Comparison of ENCODE assay signal across 9 cellular contexts in the genomic region with DNA sequence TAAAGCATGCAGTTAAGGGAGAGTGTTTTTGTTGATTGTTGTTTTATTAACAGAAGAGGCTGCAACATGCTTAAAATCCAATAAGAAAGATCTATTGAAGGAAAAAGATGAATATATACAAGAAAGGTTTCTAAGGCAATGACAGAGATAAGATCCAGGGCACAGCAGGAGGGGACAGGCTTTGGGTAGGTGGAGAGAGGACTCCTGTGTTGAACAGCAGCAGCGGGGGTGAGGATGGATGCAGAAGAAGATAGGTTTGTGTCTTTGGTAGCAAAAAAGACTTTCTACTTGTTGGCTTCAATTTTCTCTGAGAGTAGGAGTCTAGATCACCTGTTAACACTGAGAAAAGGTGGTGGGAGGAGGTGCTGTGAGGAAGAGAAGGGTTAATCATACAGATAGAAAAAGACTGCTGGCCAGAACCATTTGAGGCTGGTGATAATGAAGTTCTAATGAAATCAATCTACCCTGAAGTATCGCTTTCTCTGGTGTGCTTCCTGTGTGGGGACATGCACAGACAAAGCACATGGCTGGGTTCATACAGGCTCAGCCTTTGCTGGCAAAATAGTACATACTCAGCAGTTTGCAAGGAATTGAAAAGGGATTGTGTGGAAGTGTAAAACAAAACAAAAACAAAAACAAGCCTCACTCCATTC. TPM values are rescaled to one million over a fixed set of nuclear protein-coding genes. Genes with fewer than 3 reads are reported as not detected.
DNase-seq lines count a peak whose midpoint lies in the region; ATAC-seq and TF ChIP-seq lines count a peak whose summit lies in the region.
"Had no signal": no experiment of that assay in that cellular context is flagged by ENCODE, and none has a peak within 500 bp of the region (broad histone marks: within the 10 kb centered on the region; RNA-seq: fewer than 3 reads in every experiment).

No MANE protein-coding gene starts in this region.

- H3K27ac ChIP-seq in spleen = no peak overlapping the region
- H3K27ac ChIP-seq: VCaP had no signal

- TF ChIP-seq POLR2A in spleen (IDR thresholded peaks at IDR 0.05) = no peak

- H3K9me3 Mint-ChIP-seq in chondrocyte (ENCODE audit: low read depth) (no peaks in the 10 kb centered on the region), immature natural killer cell (peaks cover 0 to 1% (median 0%) of the 10 kb centered on the region in 6 donors)
- no peaks in the 10 kb centered on the region for H3K9me3 Mint-ChIP-seq in activated T-helper 2 cell treated with anti-CD3 and anti-CD28 coated beads, Interferon-gamma antibody, Interleukin-2, Interleukin-4, amounts not matched to agents 10 μg/mL and 5 μg/mL and 100 μg/mL, durations not matched to agents 14 hours and 24 hours and 36 hours

- peaks cover 48% of the 10 kb centered on the region for H3K4me1 Mint-ChIP-seq in chondrocyte (ENCODE audit: low read depth)
- H3K4me1 Mint-ChIP-seq in immature natural killer cell = no peaks in the 10 kb centered on the region
- peaks cover 11% of the 10 kb centered on the region for H3K4me1 Mint-ChIP-seq in activated T-helper 2 cell treated with anti-CD3 and anti-CD28 coated beads, Interferon-gamma antibody, Interleukin-2, Interleukin-4, amounts not matched to agents 10 μg/mL and 5 μg/mL and 100 μg/mL, durations not matched to agents 14 hours and 24 hours and 36 hours (ENCODE audit: low read depth)

- H3K27ac Mint-ChIP-seq in chondrocyte (ENCODE audit: unreplicated experiment) (peak overlapping the region; percentile 1), immature natural killer cell (no peak overlapping the region)
- no peak overlapping the region for H3K27ac Mint-ChIP-seq in activated T-helper 2 cell treated with anti-CD3 and anti-CD28 coated beads, Interferon-gamma antibody, Interleukin-2, Interleukin-4, amounts not matched to agents 10 μg/mL and 5 μg/mL and 100 μg/mL, durations not matched to agents 14 hours and 24 hours and 36 hours

- H3K27me3 Mint-ChIP-seq in chondrocyte (ENCODE audit: low read depth) (no peaks in the 10 kb centered on the region), immature natural killer cell (ENCODE audit: low read depth in 3 of 3) (peaks cover 0 to 2% (median 1%) of the 10 kb centered on the region in 3 donors)
- H3K27me3 Mint-ChIP-seq in activated T-helper 2 cell treated with anti-CD3 and anti-CD28 coated beads, Interferon-gamma antibody, Interleukin-2, Interleukin-4, amounts not matched to agents 10 μg/mL and 5 μg/mL and 100 μg/mL, durations not matched to agents 14 hours and 24 hours and 36 hours (ENCODE audit: low read depth) = no peaks in the 10 kb centered on the region

- H3K27me3 ChIP-seq in spleen (replicated peaks in 1 of 7) = no peaks in the 10 kb centered on the region

- H3K4me3 ChIP-seq in spleen = no peak overlapping the region

- 55 to 65% (median 59%) methylated on average over 2 of the region's 2 CpGs for WGBS in spleen, 5 donors

- TF ChIP-seq CTCF in GM10266 (IDR thresholded peaks at IDR 0.05; ENCODE audit: control insufficient read depth, insufficient read depth, low read depth, missing control alignments) (no peak), chondrocyte (IDR thresholded peaks at IDR 0.05) (no peak), spleen (IDR thresholded peaks at IDR 0.05 in 8 of 11, conservative IDR thresholded peaks at IDR 0.05 in 3 of 11) (no peak)

- ATAC-seq in GM19463 (IDR thresholded peaks at IDR 0.05; ENCODE audit: unreplicated experiment) = peak; percentile 92
- peak; percentile 88 for ATAC-seq in HG03108 (IDR thresholded peaks at IDR 0.05; ENCODE audit: unreplicated experiment)

- H3K36me3 ChIP-seq in spleen = no peaks in the 10 kb centered on the region

- no peaks in the 10 kb centered on the region for H3K9me3 ChIP-seq in spleen

- H3K4me1 ChIP-seq in spleen = peaks cover 0 to 15% (median 4%) of the 10 kb centered on the region in 6 donors

- H3K36me3 Mint-ChIP-seq in chondrocyte (ENCODE audit: low read depth) (peaks cover 1% of the 10 kb centered on the region), immature natural killer cell (no peaks in the 10 kb centered on the region)
- H3K36me3 Mint-ChIP-seq in activated T-helper 2 cell treated with anti-CD3 and anti-CD28 coated beads, Interferon-gamma antibody, Interleukin-2, Interleukin-4, amounts not matched to agents 10 μg/mL and 5 μg/mL and 100 μg/mL, durations not matched to agents 14 hours and 24 hours and 36 hours (ENCODE audit: low read depth) = no peaks in the 10 kb centered on the region

- H3K4me3 Mint-ChIP-seq in chondrocyte (ENCODE audit: unreplicated experiment) (no peak overlapping the region), immature natural killer cell (no peak overlapping the region)
- no peak overlapping the region for H3K4me3 Mint-ChIP-seq in activated T-helper 2 cell treated with anti-CD3 and anti-CD28 coated beads, Interferon-gamma antibody, Interleukin-2, Interleukin-4, amounts not matched to agents 10 μg/mL and 5 μg/mL and 100 μg/mL, durations not matched to agents 14 hours and 24 hours and 36 hours (ENCODE audit: low read depth)

- intact Hi-C loops in spleen (cut with DNase I; ENCODE audit: low total_unique reads) = no loop called here
- intact Hi-C loops in activated T-helper 2 cell treated with anti-CD3 and anti-CD28 coated beads, Interferon-gamma antibody, Interleukin-2, Interleukin-4, amounts not matched to agents 10 μg/mL and 5 μg/mL and 100 μg/mL, durations not matched to agents 14 hours and 24 hours and 36 hours (cut with micrococcal nuclease) = no loop called here

- peak; percentile 32 for DNase-seq in GM10266 (ENCODE audit: extremely low spot score)
- no peak for DNase-seq in chondrocyte (ENCODE audit: low spot score)
- no peak for DNase-seq in spleen
- DNase-seq in immature natural killer cell = no peak
- DNase-seq in stimulated activated CD4-positive, alpha-beta T cell treated with anti-CD3 and anti-CD28 coated beads, Interleukin-1b, Interleukin-23, amount 100 ng/mL, for 48 hours = no peak
- no peak for DNase-seq in activated T-helper 2 cell treated with anti-CD3 and anti-CD28 coated beads, Interferon-gamma antibody, Interleukin-2, Interleukin-4, amounts not matched to agents 10 μg/mL and 5 μg/mL and 100 μg/mL, durations not matched to agents 14 hours and 24 hours and 36 hours (ENCODE audit: low spot score)

RNA-seq across cellular contexts. Expression of gene DST, which starts 17.2 kb away (rescaled TPM):
- total RNA-seq in chondrocyte (160 to 273 TPM (median 168 TPM) in 3 replicates), spleen (100 to 1,000 TPM; 131 to 236 (median 190) TPM)
- polyA plus RNA-seq in spleen (10 to 100 TPM; 16.5 to 31.0 (median 21.2) TPM), immature natural killer cell (1 to 10 TPM in 1 of 3 donors, under 1 TPM in 2; 0.13 to 4.6 (median 0.99) TPM)
- total RNA-seq in activated T-helper 2 cell treated with anti-CD3 and anti-CD28 coated beads, Interferon-gamma antibody, Interleukin-2, Interleukin-4, amounts not matched to agents 10 μg/mL and 5 μg/mL and 100 μg/mL, durations not matched to agents 14 hours and 24 hours and 36 hours = 7.2 and 11.8 TPM in 2 replicates

Comparison
In these comparisons a context has a peak if more than half of its experiments do, and no peak if none do; other contexts are left out.
1. RNA of gene DST, which starts 17.2 kb away (total RNA-seq): 131 to 236 TPM in spleen and 160 to 273 TPM in chondrocyte; 7.2 to 11.8 TPM in activated T-helper 2 cell treated with anti-CD3 and anti-CD28 coated beads, Interferon-gamma antibody, Interleukin-2, Interleukin-4, amounts not matched to agents 10 μg/mL and 5 μg/mL and 100 μg/mL, durations not matched to agents 14 hours and 24 hours and 36 hours; every median in the first group is over 10 times any median in the second.